In the genomic region with DNA sequence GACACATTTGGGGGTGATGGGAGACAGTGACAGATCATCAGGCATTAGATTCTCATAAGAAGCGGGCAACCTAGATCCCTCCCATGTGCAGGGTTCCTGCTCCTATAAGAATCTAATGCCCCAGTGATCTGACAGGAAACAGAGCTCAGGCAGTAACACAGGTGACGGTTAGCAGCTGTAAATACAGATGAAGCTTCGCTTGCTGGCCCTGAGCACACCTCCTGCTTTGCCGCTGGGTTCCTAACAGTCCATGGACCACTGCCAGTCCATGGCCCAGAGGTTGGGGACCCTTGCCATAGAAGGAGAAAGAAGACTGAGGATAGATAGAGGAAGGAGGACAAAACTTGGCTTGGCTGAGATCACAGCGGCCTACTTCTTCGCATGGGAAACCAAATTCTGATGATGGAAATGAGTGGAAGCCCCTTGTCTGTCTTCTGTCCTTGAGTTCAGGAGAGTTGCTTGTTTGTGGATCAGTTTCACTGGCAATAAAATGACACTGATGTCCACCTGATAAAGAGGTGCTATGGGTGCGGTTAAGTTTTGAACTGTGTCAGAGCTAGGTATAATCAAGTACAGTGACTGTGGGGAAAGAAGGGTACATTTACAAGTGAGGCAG, we compare ENCODE assay signal across 10 cellular contexts. TPM values are rescaled to one million over a fixed set of nuclear protein-coding genes. Genes with fewer than 3 reads are reported as not detected.
DNase-seq lines count a peak whose midpoint lies in the region; ATAC-seq and TF ChIP-seq lines count a peak whose summit lies in the region.
"Had no signal": no experiment of that assay in that cellular context is flagged by ENCODE, and none has a peak within 500 bp of the region (broad histone marks: within the 10 kb centered on the region; RNA-seq: fewer than 3 reads in every experiment).

No MANE protein-coding gene starts in this region.

- H3K36me3 Mint-ChIP-seq in mesothelial cell of epicardium, result peaks cover 2% of the 10 kb centered on the region

- WGBS in mesenchymal stem cell, result 98% methylated on average over 7 of the region's 7 CpGs

- peaks cover 9% of the 10 kb centered on the region for H3K79me1 ChIP-seq in mesenchymal stem cell (replicated peaks; ENCODE audit: low read length, poor library complexity, severe bottlenecking)

- H3K23ac ChIP-seq in mesenchymal stem cell (ENCODE audit: low read length in 2 of 2), result no peak overlapping the region

- no peak overlapping the region for H2AFZ ChIP-seq in mesenchymal stem cell (ENCODE audit: low read depth, low read length)

- H3K36me3 ChIP-seq in mesenchymal stem cell (ENCODE audit: control insufficient read depth in 1 of 2, insufficient read depth in 2 of 2, low read depth in 1 of 2, low read length in 2 of 2), result no peaks in the 10 kb centered on the region

- H3K4me3 Mint-ChIP-seq in mesothelial cell of epicardium, result peak overlapping the region; percentile 33

- ATAC-seq in GM18505 (IDR thresholded peaks at IDR 0.05; ENCODE audit: unreplicated experiment) (peak; percentile 32), GM21367 (IDR thresholded peaks at IDR 0.05; ENCODE audit: unreplicated experiment) (peak; percentile 25), HG03571 (IDR thresholded peaks at IDR 0.05; ENCODE audit: unreplicated experiment) (peak; percentile 28)
- ATAC-seq: K562 had no signal

- no peak overlapping the region for H3K27ac ChIP-seq in mesenchymal stem cell (ENCODE audit: low read length, poor library complexity, severe bottlenecking)

- no peak overlapping the region for H2BK120ac ChIP-seq in mesenchymal stem cell (ENCODE audit: low read depth, low read length)

- no peak overlapping the region for H3K4me2 ChIP-seq in mesenchymal stem cell (ENCODE audit: low read length, poor library complexity, severe bottlenecking)

- no peak overlapping the region for H4K91ac ChIP-seq in mesenchymal stem cell (ENCODE audit: low read length)

- H3K27ac Mint-ChIP-seq in mesothelial cell of epicardium, result no peak overlapping the region

- no peak for TF ChIP-seq CTCF in mesothelial cell of epicardium (IDR thresholded peaks at IDR 0.05; ENCODE audit: unreplicated experiment)

- no peak overlapping the region for H2BK15ac ChIP-seq in mesenchymal stem cell (ENCODE audit: low read depth, poor library complexity, severe bottlenecking)

- no peaks in the 10 kb centered on the region for H3K9me3 ChIP-seq in mesenchymal stem cell (ENCODE audit: control insufficient read depth, low read length)

- H3K9me3 Mint-ChIP-seq in mesothelial cell of epicardium, result peaks cover 2% of the 10 kb centered on the region

- H3K27me3 ChIP-seq in mesenchymal stem cell (ENCODE audit: control insufficient read depth in 1 of 2, insufficient read depth in 1 of 2, low read length in 2 of 2), result no peaks in the 10 kb centered on the region

- no peak overlapping the region for H3K4me3 ChIP-seq in mesenchymal stem cell (ENCODE audit: insufficient read depth in 1 of 2, low read depth in 1 of 2, low read length in 2 of 2)
- H3K4me3 ChIP-seq: K562 had no signal

- H3K4ac ChIP-seq in mesenchymal stem cell (ENCODE audit: low read depth in 1 of 2, low read length in 2 of 2), result no peak overlapping the region

- H3K4me1 Mint-ChIP-seq in mesothelial cell of epicardium, result peaks cover 23% of the 10 kb centered on the region

- H2BK12ac ChIP-seq in mesenchymal stem cell (ENCODE audit: low read length in 2 of 2), result no peak overlapping the region

- no peaks in the 10 kb centered on the region for H3K27me3 Mint-ChIP-seq in mesothelial cell of epicardium (ENCODE audit: low read depth)

- no peak overlapping the region for H4K8ac ChIP-seq in mesenchymal stem cell (ENCODE audit: low read length)

- no peak overlapping the region for H3K18ac ChIP-seq in mesenchymal stem cell (ENCODE audit: low read depth in 1 of 2, low read length in 2 of 2)

- peak; percentile 65 for TF ChIP-seq POLR2A in GM18505 (IDR thresholded peaks at IDR 0.05; ENCODE audit: borderline replicate concordance, extremely low read depth, insufficient read depth, insufficient read length)

- no peak overlapping the region for H2BK5ac ChIP-seq in mesenchymal stem cell (ENCODE audit: low read depth, low read length, poor library complexity, severe bottlenecking)

- H2AK5ac ChIP-seq in mesenchymal stem cell (ENCODE audit: low read length, severe bottlenecking), result no peak overlapping the region

- no peak overlapping the region for H3K9ac ChIP-seq in mesenchymal stem cell (ENCODE audit: low read length)

- peaks cover 9% of the 10 kb centered on the region for H3K4me1 ChIP-seq in mesenchymal stem cell (ENCODE audit: control insufficient read depth, insufficient read depth, low read depth, low read length)

- no peak overlapping the region for H3K14ac ChIP-seq in mesenchymal stem cell (ENCODE audit: low read length in 2 of 2)

- no peak for DNase-seq in mesothelial cell of epicardium (ENCODE audit: low spot score in 2 of 2, unreplicated experiment in 2 of 2)
- no peak for DNase-seq in mesenchymal stem cell
- DNase-seq in middle frontal gyrus (ENCODE audit: extremely low spot score, low spot score), result no peak
- no peak for DNase-seq in GF-D8 (lab: John Stamatoyannopoulos, UW)
- no peak for DNase-seq in GM19238 (ENCODE audit: insufficient read length, low spot score)
- DNase-seq: OCI-M1 had no signal

RNA-seq across cellular contexts. Expression of a gene that starts 1.7 kb away (rescaled TPM):
- 12.0 to 12.4 TPM (median 12.3 TPM) in 3 replicates for total RNA-seq in mesothelial cell of epicardium
- polyA plus RNA-seq in mesenchymal stem cell (2013, experiment 1 of 2), result 1.9 TPM
- polyA plus RNA-seq in mesenchymal stem cell (2013, experiment 2 of 2), result 2.4 TPM

RNA-seq across cellular contexts. Expression of a gene that starts 9.8 kb away (rescaled TPM):
- total RNA-seq in mesothelial cell of epicardium, result 25.7 to 26.9 TPM (median 26.3 TPM) in 3 replicates
- polyA plus RNA-seq in mesenchymal stem cell (2013, experiment 1 of 2), result 3.2 TPM
- 3.1 TPM for polyA plus RNA-seq in mesenchymal stem cell (2013, experiment 2 of 2)

RNA-seq across cellular contexts. Expression of a gene that starts 55.8 kb away (rescaled TPM):
- 15.3 to 15.5 TPM (median 15.4 TPM) in 3 replicates for total RNA-seq in mesothelial cell of epicardium
- polyA plus RNA-seq in mesenchymal stem cell (2013, experiment 1 of 2), result 11.8 TPM
- polyA plus RNA-seq in mesenchymal stem cell (2013, experiment 2 of 2), result 11.9 TPM
